Comparison of ENCODE assay signal across 8 cellular contexts in genomic region chr6:28944412-28945006, GRCh38. TPM values are rescaled to one million over a fixed set of nuclear protein-coding genes. Genes with fewer than 3 reads are reported as not detected.
DNase-seq lines count a peak whose midpoint lies in the region; ATAC-seq and TF ChIP-seq lines count a peak whose summit lies in the region.

No MANE protein-coding gene starts in this region.

- H3K4me3 ChIP-seq in heart right ventricle (peak overlapping the region; percentile 22 to 70 (median 59)), parathyroid adenoma (ENCODE audit: low read depth, low read length) (peak overlapping the region; percentile 42), upper lobe of right lung (peak overlapping the region; percentile 64)

- H3K9ac ChIP-seq in parathyroid adenoma, result no peak overlapping the region

- 9 to 10% methylated on average over 13 of the region's 13 CpGs for WGBS in heart right ventricle, 2 donors

- H3K4me2 ChIP-seq in parathyroid adenoma (ENCODE audit: low read length), result peak overlapping the region; percentile 65

- peak overlapping the region; percentile 65 for H2AFZ ChIP-seq in parathyroid adenoma

- H3K36me3 ChIP-seq in heart right ventricle (no peaks in the 10 kb centered on the region), parathyroid adenoma (ENCODE audit: control insufficient read depth, insufficient read depth, low read length) (no peaks in the 10 kb centered on the region), upper lobe of right lung (no peaks in the 10 kb centered on the region)

- H3K27ac ChIP-seq in heart right ventricle, result peak overlapping the region in 9 of 10 donors; percentile 26 to 84 (median 75)
- peak overlapping the region; percentile 34 for H3K27ac ChIP-seq in parathyroid adenoma
- peak overlapping the region; percentile 76 for H3K27ac ChIP-seq in upper lobe of right lung

- H3K79me2 ChIP-seq in parathyroid adenoma, result no peaks in the 10 kb centered on the region

- TF ChIP-seq CTCF in heart right ventricle (IDR thresholded peaks at IDR 0.05), result no peak
- no peak for TF ChIP-seq CTCF in parathyroid adenoma (IDR thresholded peaks at IDR 0.05)
- no peak for TF ChIP-seq CTCF in upper lobe of right lung (IDR thresholded peaks at IDR 0.05)

- DNase-seq in DMS 273 treated with DMSO at 0.1 percent for 48 hours (lab: John Stamatoyannopoulos, UW), result peak; percentile 76
- peak; percentile 84 for DNase-seq in M059J (ENCODE audit: low read depth)
- DNase-seq in SKM-1 treated with dmso at 0.1 percent for 144 hours (lab: John Stamatoyannopoulos, UW; ENCODE audit: unreplicated experiment), result peak; percentile 59
- DNase-seq in activated naive CD8-positive, alpha-beta T cell treated with anti-CD3 and anti-CD28 coated beads, Interleukin-2, amount 50 U/mL, for 16 hours (ENCODE audit: low read depth, low spot score), result peak; percentile 46
- DNase-seq in heart right ventricle, result peak; percentile 27 to 50
- no peak for DNase-seq in upper lobe of right lung

- no peaks in the 10 kb centered on the region for H3K9me3 ChIP-seq in heart right ventricle
- H3K9me3 ChIP-seq in parathyroid adenoma (ENCODE audit: control insufficient read depth, low read length), result no peaks in the 10 kb centered on the region
- no peaks in the 10 kb centered on the region for H3K9me3 ChIP-seq in upper lobe of right lung

- intact Hi-C loops in heart right ventricle (cut with DNase I), result loop anchor here in 9 of 10 donors (2.0 to 10.0 kb wide), 8 partner anchors 20 to 107 kb away; no protein-coding TSS in a partner anchor
- intact Hi-C loops in upper lobe of right lung (cut with DNase I), result no loop called here

- ATAC-seq in heart right ventricle, result peak; percentile 43 to 71 (median 65)
- ATAC-seq in upper lobe of right lung, result peak; percentile 56
- no peak for ATAC-seq in HG03354 (IDR thresholded peaks at IDR 0.05; ENCODE audit: poor library complexity, severe bottlenecking, unreplicated experiment)

- peaks cover 0 to 54% (median 26%) of the 10 kb centered on the region in 9 donors for H3K4me1 ChIP-seq in heart right ventricle
- no peaks in the 10 kb centered on the region for H3K4me1 ChIP-seq in parathyroid adenoma
- H3K4me1 ChIP-seq in upper lobe of right lung, result peaks cover 12% of the 10 kb centered on the region

- H3K27me3 ChIP-seq in heart right ventricle (no peaks in the 10 kb centered on the region), parathyroid adenoma (ENCODE audit: control insufficient read depth, insufficient read depth, low read length) (no peaks in the 10 kb centered on the region), upper lobe of right lung (no peaks in the 10 kb centered on the region)

RNA-seq across cellular contexts. Expression of gene TRIM27, which starts 20.7 kb away (rescaled TPM):
- 88.1 and 104 TPM in 2 replicates for total RNA-seq in M059J (2014; rRNA removed; shearing (Covaris generic))
- total RNA-seq in heart right ventricle, result 10 to 100 TPM; 14.7 to 23.1 (median 17.6) TPM
- 10 to 100 TPM; 21.0 to 26.2 TPM for polyA plus RNA-seq in heart right ventricle
- total RNA-seq in upper lobe of right lung, result 49.9 TPM
